14 cellular contexts compared by ENCODE assay signal in the genomic region with DNA sequence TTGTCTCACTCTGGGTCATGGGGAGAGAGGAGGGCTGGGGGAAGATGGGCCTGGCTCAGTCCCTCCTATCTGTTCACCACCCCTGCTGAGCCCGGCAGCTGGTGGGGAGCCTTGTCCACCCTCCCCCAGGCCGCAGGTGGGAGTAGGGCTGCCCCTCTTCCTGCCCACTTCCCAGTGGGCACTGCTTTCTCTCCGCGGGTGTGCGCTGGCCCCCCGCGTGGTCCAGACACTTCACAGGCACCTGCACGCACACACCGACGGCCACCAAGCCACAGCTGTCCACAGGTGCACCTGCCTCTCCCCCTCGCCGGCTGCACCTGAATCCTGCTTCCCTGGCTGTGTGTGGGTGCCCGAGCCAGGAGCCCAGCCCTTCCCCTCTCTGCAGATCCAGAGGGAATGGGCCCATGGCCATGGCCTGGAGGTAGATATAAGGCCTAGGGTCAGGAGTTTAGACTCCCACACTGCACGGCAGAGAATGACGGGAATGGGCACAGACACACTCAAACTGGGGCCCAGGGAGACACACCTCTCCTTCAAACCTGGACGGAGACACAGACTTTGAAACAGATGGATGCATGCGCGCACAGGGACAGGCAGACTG. TPM values are rescaled to one million over a fixed set of nuclear protein-coding genes. Genes with fewer than 3 reads are reported as not detected.
DNase-seq lines count a peak whose midpoint lies in the region; ATAC-seq and TF ChIP-seq lines count a peak whose summit lies in the region.
"Had no signal": no experiment of that assay in that cellular context is flagged by ENCODE, and none has a peak within 500 bp of the region (broad histone marks: within the 10 kb centered on the region; RNA-seq: fewer than 3 reads in every experiment).

No MANE protein-coding gene starts in this region.

- H3K27me3 ChIP-seq in breast epithelium (no peaks in the 10 kb centered on the region), mammary epithelial cell (ENCODE audit: insufficient read depth, low read length) (no peaks in the 10 kb centered on the region), right lobe of liver (no peaks in the 10 kb centered on the region)
- H3K27me3 ChIP-seq: transverse colon had no signal

- no peaks in the 10 kb centered on the region for H3K9me3 ChIP-seq in breast epithelium
- H3K9me3 ChIP-seq in mammary epithelial cell (replicated peaks; ENCODE audit: insufficient read depth, low read length), result no peaks in the 10 kb centered on the region
- no peaks in the 10 kb centered on the region for H3K9me3 ChIP-seq in right lobe of liver
- H3K9me3 ChIP-seq: mucosa of descending colon, transverse colon had no signal

- no peaks in the 10 kb centered on the region for H3K79me2 ChIP-seq in mammary epithelial cell (ENCODE audit: insufficient read depth, low read length)

- no peaks in the 10 kb centered on the region for H4K20me1 ChIP-seq in mammary epithelial cell (ENCODE audit: insufficient read depth, low read length)

- intact Hi-C loops in breast epithelium (cut with DNase I; ENCODE audit: low total_unique reads) (loop anchor here (5.0 kb wide), 1 partner anchor 114 kb away; no protein-coding TSS in a partner anchor), mammary epithelial cell (cut with micrococcal nuclease) (no loop called here), right lobe of liver (cut with DNase I) (loop anchor here in 1 of 2 donors (5.0 kb wide), 1 partner anchor 119 kb away; the partner anchor contains the start of gene RAB26)

- peak in 3 of 4 donors; percentile 8 to 25 (median 14) for ATAC-seq in right lobe of liver
- ATAC-seq: activated CD8-positive, alpha-beta memory T cell treated with anti-CD3 and anti-CD28 coated beads, Interleukin-2, amount 10 ng/mL, durations not matched to agents 7 days and 5 days; mucosa of descending colon had no signal

- CTCF ChIA-PET in mammary epithelial cell (lab: Charles Lee; ENCODE audit: low non-redundant PET), result no interaction called here

- H3K4me3 ChIP-seq in breast epithelium, result peak overlapping the region; percentile 58 to 93 (median 74)
- H3K4me3 ChIP-seq in mammary epithelial cell (replicated peaks in 1 of 3; ENCODE audit: insufficient read depth in 1 of 3, low read depth in 2 of 3, low read length in 3 of 3), result no peak overlapping the region
- peak overlapping the region; percentile 76 to 85 (median 82) for H3K4me3 ChIP-seq in right lobe of liver
- peak overlapping the region; percentile 82 for H3K4me3 ChIP-seq in urinary bladder (ENCODE audit: low read depth, low read length)
- H3K4me3 ChIP-seq: mucosa of descending colon had no signal

- dilution Hi-C loops in mammary epithelial cell (cut with HindIII; ENCODE audit: low sequenced_read_pairs), result no loop called here

- DNase-seq in breast epithelium (ENCODE audit: low spot score in 2 of 2) (no peak), mammary epithelial cell (no peak), right lobe of liver (peak; percentile 28 to 77 (median 70)), NOMO-1 (lab: John Stamatoyannopoulos, UW; ENCODE audit: unreplicated experiment in 2 of 2) (no peak), RKO (ENCODE audit: low spot score) (no peak)
- DNase-seq: activated CD8-positive, alpha-beta memory T cell treated with anti-CD3 and anti-CD28 coated beads, Interleukin-2, amount 10 ng/mL, durations not matched to agents 7 days and 5 days; activated naive CD4-positive, alpha-beta T cell treated with anti-CD3 and anti-CD28 coated beads, Interleukin-2, amount 10 ng/mL, durations not matched to agents 7 days and 5 days; cerebellar nuclear complex; DMS79; erythroblast; mucosa of descending colon; NCI-H446; transverse colon had no signal

- peak overlapping the region; percentile 36 to 84 for H3K27ac ChIP-seq in breast epithelium
- H3K27ac ChIP-seq in mammary epithelial cell (ENCODE audit: insufficient read depth, low read depth, low read length), result no peak overlapping the region
- H3K27ac ChIP-seq in right lobe of liver, result peak overlapping the region in 2 of 3 donors; percentile 26 to 49
- no peak overlapping the region for H3K27ac ChIP-seq in urinary bladder (ENCODE audit: low read depth)

- TF ChIP-seq CTCF in breast epithelium (IDR thresholded peaks at IDR 0.05) (no peak), mammary epithelial cell (conservative IDR thresholded peaks at IDR 0.05 in 1 of 2, IDR thresholded peaks at IDR 0.05 in 1 of 2; ENCODE audit: extremely low read depth in 1 of 2, insufficient read depth in 1 of 2, low read depth in 1 of 2, low read length in 2 of 2) (no peak), right lobe of liver (IDR thresholded peaks at IDR 0.05) (no peak)

- 71% methylated on average over 8 of the region's 18 CpGs for WGBS in mammary epithelial cell (ENCODE audit: low coverage, missing lambda C conversion rate)
- WGBS in right lobe of liver (ENCODE audit: insufficient coverage, low coverage, low lambda C conversion rate, missing lambda C conversion rate), result 40% methylated on average over 1 of the region's 18 CpGs
- WGBS in urinary bladder, result 72% methylated on average over 18 of the region's 18 CpGs

- TF ChIP-seq POLR2A in breast epithelium (IDR thresholded peaks at IDR 0.05) (no peak), right lobe of liver (IDR thresholded peaks at IDR 0.05) (no peak)

- no peak overlapping the region for H3K4me2 ChIP-seq in mammary epithelial cell (ENCODE audit: insufficient read depth, low read depth, low read length)

- H3K36me3 ChIP-seq in breast epithelium (no peaks in the 10 kb centered on the region), mammary epithelial cell (ENCODE audit: insufficient read depth, low read length) (no peaks in the 10 kb centered on the region), right lobe of liver (peaks cover 0 to 15% (median 0%) of the 10 kb centered on the region in 4 donors), urinary bladder (ENCODE audit: insufficient read depth) (no peaks in the 10 kb centered on the region)
- H3K36me3 ChIP-seq: transverse colon had no signal

- in situ Hi-C loops in mammary epithelial cell (cut with MboI; ENCODE audit: low sequenced_read_pairs in 2 of 2), result loop anchor here in 1 of 2 donors (10.0 kb wide), 1 partner anchor 116 kb away; the partner anchor contains the start of gene RAB26

- H2AFZ ChIP-seq in mammary epithelial cell (ENCODE audit: low read depth, low read length), result no peak overlapping the region

- BruUV-seq in mammary epithelial cell (replicated peaks; lab: Mats Ljungman, UMichigan), result no TSS peak

- no peak overlapping the region for H3K9ac ChIP-seq in mammary epithelial cell (ENCODE audit: insufficient read depth, low read length)

- H3K4me1 ChIP-seq in breast epithelium (peaks cover 11 to 38% of the 10 kb centered on the region in 2 donors), mammary epithelial cell (ENCODE audit: insufficient read depth, low read length) (peaks cover 21% of the 10 kb centered on the region), right lobe of liver (peaks cover 0 to 48% (median 24%) of the 10 kb centered on the region in 4 donors), urinary bladder (ENCODE audit: insufficient read depth) (peaks cover 2% of the 10 kb centered on the region)

RNA-seq across cellular contexts. Expression of gene NHERF2, which starts 2.0 kb away (rescaled TPM):
- total RNA-seq in breast epithelium (10 to 100 TPM; 31.5 to 58.3 (median 38.9) TPM), mammary epithelial cell (10 to 100 TPM in 1 of 2 donors, 1 to 10 TPM in 1; 8.3 to 19.0 TPM), right lobe of liver (100 to 1,000 TPM; 129 to 284 (median 186) TPM), urinary bladder (25.9 TPM)
- polyA plus RNA-seq in mammary epithelial cell (9.5 TPM), urinary bladder (111 TPM)
- polyA minus RNA-seq in mammary epithelial cell, result 0.62 TPM

RNA-seq across cellular contexts. Expression of gene NPW, which starts 9.1 kb away (rescaled TPM):
- not detected for total RNA-seq in breast epithelium
- 1 to 10 TPM in 1 of 2 donors, not detected in 1; 1.6 TPM for total RNA-seq in mammary epithelial cell
- polyA plus RNA-seq in mammary epithelial cell, result 0.18 TPM
- polyA minus RNA-seq in mammary epithelial cell, result not detected
- total RNA-seq in right lobe of liver, result 10 to 100 TPM in 2 of 6 experiments, 1 to 10 TPM in 4; 2.7 to 12.3 (median 8.2) TPM
- not detected for total RNA-seq in urinary bladder
- polyA plus RNA-seq in urinary bladder, result 0.08 TPM

RNA-seq across cellular contexts. Expression of gene NTHL1, which starts 18.9 kb away (rescaled TPM):
- 10 to 100 TPM; 10.6 to 27.9 (median 16.1) TPM for total RNA-seq in breast epithelium
- total RNA-seq in mammary epithelial cell, result 10 to 100 TPM; 11.3 to 23.2 TPM
- 21.3 TPM for polyA plus RNA-seq in mammary epithelial cell
- 13.9 TPM for polyA minus RNA-seq in mammary epithelial cell
- 100 to 1,000 TPM in 1 of 6 experiments, 10 to 100 TPM in 5; 12.0 to 127 (median 42.6) TPM for total RNA-seq in right lobe of liver
- 13.7 TPM for total RNA-seq in urinary bladder
- 28.5 TPM for polyA plus RNA-seq in urinary bladder

RNA-seq across cellular contexts. Expression of gene TSC2, which starts 19.1 kb away (rescaled TPM):
- total RNA-seq in breast epithelium, result 10 to 100 TPM; 41.6 to 52.4 (median 48.9) TPM
- 10 to 100 TPM; 56.2 to 92.0 TPM for total RNA-seq in mammary epithelial cell
- polyA plus RNA-seq in mammary epithelial cell, result 33.9 TPM
- 155 TPM for polyA minus RNA-seq in mammary epithelial cell
- total RNA-seq in right lobe of liver, result 100 to 1,000 TPM in 1 of 6 experiments, 10 to 100 TPM in 5; 25.7 to 124 (median 59.4) TPM
- total RNA-seq in urinary bladder, result 50.2 TPM
- 55.9 TPM for polyA plus RNA-seq in urinary bladder

RNA-seq across cellular contexts. Expression of gene ZNF598, which starts 19.1 kb away (rescaled TPM):
- total RNA-seq in breast epithelium (10 to 100 TPM; 16.0 to 25.2 (median 22.2) TPM), mammary epithelial cell (100 to 1,000 TPM in 1 of 2 donors, 10 to 100 TPM in 1; 31.8 to 133 TPM), right lobe of liver (10 to 100 TPM; 21.6 to 46.4 (median 25.0) TPM), urinary bladder (6.3 TPM)
- polyA plus RNA-seq in mammary epithelial cell (45.4 TPM), urinary bladder (38.4 TPM)
- polyA minus RNA-seq in mammary epithelial cell, result 13.2 TPM

Comparison
In these comparisons a context has a peak if more than half of its experiments do, and no peak if none do; other contexts are left out.
1. H3K27ac ChIP-seq: peak in breast epithelium (2 of 2) and right lobe of liver (2 of 3); none in mammary epithelial cell (single experiment) and urinary bladder (single experiment).
2. H3K4me3 ChIP-seq: peak in breast epithelium (3 of 3), right lobe of liver (3 of 3) and urinary bladder (single experiment); none in mammary epithelial cell (0 of 3).
3. DNase-seq: peak in right lobe of liver (3 of 3); none in breast epithelium (0 of 2), mammary epithelial cell (single experiment), NOMO-1 (0 of 2) and RKO (single experiment).